In genomic region chr2:31969178-31969577, GRCh38 we compare ENCODE assay signal across 25 cellular contexts.
"Had no signal": no experiment of that assay in that cellular context is flagged by ENCODE, and none has a peak within 500 bp of the region (broad histone marks: within the 10 kb centered on the region; RNA-seq: fewer than 3 reads in every experiment).

No MANE protein-coding gene starts in this region.

- DNase-seq: hypothalamus; immature natural killer cell; left ventricle myocardium inferior; midbrain; mucosa of descending colon; naive thymus-derived CD4-positive, alpha-beta T cell; ovary; posterior cingulate gyrus; retina; right cardiac atrium; sigmoid colon; stimulated activated CD4-positive, alpha-beta T cell treated with anti-CD3 and anti-CD28 coated beads, Interleukin-1b, Interleukin-23, amount 100 ng/mL, for 48 hours; stimulated activated CD4-positive, alpha-beta T cell treated with anti-CD3 and anti-CD28 coated beads, Interleukin-2, amount 100 ng/mL, for 48 hours; stimulated activated CD4-positive, alpha-beta T cell treated with anti-CD3 and anti-CD28 coated beads, Interleukin-4, amount 100 ng/mL, for 4 hours; stimulated activated CD8-positive, alpha-beta memory T cell treated with anti-CD3 and anti-CD28 coated beads, Interleukin-4, amount 100 ng/mL, for 48 hours; stimulated activated naive CD4-positive, alpha-beta T cell treated with Interleukin-2 at 50 U/mL for 16 hours; stimulated activated naive CD8-positive, alpha-beta T cell treated with anti-CD3 and anti-CD28 coated beads, Interleukin-15, amount 100 ng/mL, for 72 hours; substantia nigra had no signal

- H3K27me3 ChIP-seq: ovary, sigmoid colon, tibial nerve, vagina had no signal

- H3K4me1 ChIP-seq: left ventricle myocardium inferior, prostate gland, sigmoid colon, tibial nerve had no signal

- ATAC-seq: mucosa of descending colon; naive thymus-derived CD4-positive, alpha-beta T cell; natural killer cell treated with Interleukin-12 subunit alpha and Interleukin-12 subunit beta and Interleukin-15 and Interleukin-18, amount 100 ng/mL, for 72 hours; right cardiac atrium; stimulated activated memory B cell treated with anti-CD40 and anti-IgM and Interleukin-4, amounts not matched to agents 10 μg/mL and 1 μg/mL and 100 μg/mL, for 72 hours; stimulated activated naive CD8-positive, alpha-beta T cell treated with anti-CD3 and anti-CD28 coated beads, Interleukin-15, amount 100 ng/mL, for 72 hours had no signal

- H3K27ac ChIP-seq: left ventricle myocardium inferior, ovary, prostate gland, sigmoid colon, tibial nerve, vagina had no signal

- H3K4me3 ChIP-seq: left ventricle myocardium inferior, lung, mucosa of descending colon, ovary, prostate gland, sigmoid colon, smooth muscle cell, tibial nerve, vagina had no signal

- H3K36me3 ChIP-seq: left ventricle myocardium inferior, ovary, prostate gland, sigmoid colon, tibial nerve, vagina had no signal

- H3K9me3 ChIP-seq: left ventricle myocardium inferior, mucosa of descending colon, ovary, prostate gland, sigmoid colon, tibial nerve, vagina had no signal
